Comparison of ENCODE assay signal across 15 cellular contexts in genomic region chr9:36820392-36820861, GRCh38.
"Had no signal": no experiment of that assay in that cellular context is flagged by ENCODE, and none has a peak within 500 bp of the region (broad histone marks: within the 10 kb centered on the region; RNA-seq: fewer than 3 reads in every experiment).

No MANE protein-coding gene starts in this region.

- H3K9me3 ChIP-seq: SK-N-SH, suprapubic skin had no signal

- FAIRE-seq: endometrium had no signal

- H3K4me2 ChIP-seq: SK-N-SH had no signal

- DNase-seq: activated CD4-positive, CD25-positive, alpha-beta regulatory T cell; activated CD8-positive, alpha-beta memory T cell treated with anti-CD3 and anti-CD28 coated beads, Interleukin-2, amount 10 ng/mL, durations not matched to agents 7 days and 5 days; activated T-cell treated with anti-CD3 and anti-CD28 coated beads, Interleukin-2, amount 50 U/mL, for 24 hours; right cardiac atrium; SK-N-SH; stimulated activated CD4-positive, alpha-beta T cell treated with anti-CD3 and anti-CD28 coated beads, Interleukin-12 subunit alpha, Interleukin-12 subunit beta, amount 100 ng/mL, for 4 hours; stimulated activated naive CD8-positive, alpha-beta T cell treated with anti-CD3 and anti-CD28 coated beads, Interleukin-15, Interleukin-2, amounts not matched to agents 100 U/mL and 50 U/mL, for 24 hours had no signal

- H3K9ac ChIP-seq: SK-N-SH had no signal

- ATAC-seq: activated CD8-positive, alpha-beta memory T cell treated with anti-CD3 and anti-CD28 coated beads, Interleukin-2, amount 10 ng/mL, durations not matched to agents 7 days and 5 days; activated naive CD4-positive, alpha-beta T cell treated with anti-CD3 and anti-CD28 coated beads, Interleukin-2, amount 50 U/mL, for 72 hours; esophagus mucosa; left lobe of liver; right cardiac atrium; stimulated activated naive CD8-positive, alpha-beta T cell treated with anti-CD3 and anti-CD28 coated beads, Interleukin-15, Interleukin-2, amounts not matched to agents 100 U/mL and 50 U/mL, for 24 hours had no signal

- H3K36me3 Mint-ChIP-seq: activated CD8-positive, alpha-beta memory T cell treated with anti-CD3 and anti-CD28 coated beads, Interleukin-2, amount 10 ng/mL, durations not matched to agents 7 days and 5 days; activated naive CD4-positive, alpha-beta T cell treated with anti-CD3 and anti-CD28 coated beads, Interleukin-2, amount 50 U/mL, for 72 hours had no signal

- H3K4me3 Mint-ChIP-seq: activated CD8-positive, alpha-beta memory T cell treated with anti-CD3 and anti-CD28 coated beads, Interleukin-2, amount 10 ng/mL, durations not matched to agents 7 days and 5 days; activated T-cell treated with anti-CD3 and anti-CD28 coated beads, Interleukin-2, amount 50 U/mL, for 24 hours; memory B cell; neural crest cell had no signal

- H3K4me1 Mint-ChIP-seq: activated CD8-positive, alpha-beta memory T cell treated with anti-CD3 and anti-CD28 coated beads, Interleukin-2, amount 10 ng/mL, durations not matched to agents 7 days and 5 days had no signal

- H3K9me3 Mint-ChIP-seq: activated naive CD4-positive, alpha-beta T cell treated with anti-CD3 and anti-CD28 coated beads, Interleukin-2, amount 50 U/mL, for 72 hours; activated T-cell treated with anti-CD3 and anti-CD28 coated beads, Interleukin-2, amount 50 U/mL, for 24 hours; memory B cell; neural crest cell had no signal

- H3K27ac Mint-ChIP-seq: activated CD8-positive, alpha-beta memory T cell treated with anti-CD3 and anti-CD28 coated beads, Interleukin-2, amount 10 ng/mL, durations not matched to agents 7 days and 5 days; activated naive CD4-positive, alpha-beta T cell treated with anti-CD3 and anti-CD28 coated beads, Interleukin-2, amount 50 U/mL, for 72 hours; activated T-cell treated with anti-CD3 and anti-CD28 coated beads, Interleukin-2, amount 50 U/mL, for 24 hours; memory B cell had no signal

- H3K36me3 ChIP-seq: suprapubic skin had no signal

- H3K27ac ChIP-seq: dorsolateral prefrontal cortex, suprapubic skin had no signal

- H3K4me3 ChIP-seq: dorsolateral prefrontal cortex, suprapubic skin had no signal
